23 cellular contexts compared by ENCODE assay signal in the genomic region with DNA sequence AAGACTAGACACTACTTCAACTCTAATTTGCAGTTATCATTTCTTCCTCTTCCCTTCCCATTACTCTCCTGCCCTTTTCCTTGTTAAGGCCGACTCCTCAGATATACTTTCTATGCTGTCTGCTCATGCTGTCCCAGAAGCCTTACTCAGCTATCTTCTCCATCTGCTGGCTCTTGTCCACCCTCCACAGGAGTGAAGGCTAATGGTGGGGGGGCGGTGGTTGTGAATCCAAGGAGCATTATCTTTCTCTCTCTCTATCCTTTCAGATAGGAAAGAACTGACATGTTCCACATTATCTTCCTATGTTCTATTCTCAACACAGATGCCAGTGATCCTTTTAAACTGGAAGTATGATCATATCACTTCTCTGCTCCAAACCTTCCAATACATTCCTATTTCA. TPM values are rescaled to one million over a fixed set of nuclear protein-coding genes. Genes with fewer than 3 reads are reported as not detected.
DNase-seq lines count a peak whose midpoint lies in the region; ATAC-seq, FAIRE-seq and TF ChIP-seq lines count a peak whose summit lies in the region.
"Had no signal": no experiment of that assay in that cellular context is flagged by ENCODE, and none has a peak within 500 bp of the region (broad histone marks: within the 10 kb centered on the region; RNA-seq: fewer than 3 reads in every experiment).

No MANE protein-coding gene starts in this region.

- no peak overlapping the region for H3K27ac Mint-ChIP-seq in GM23338
- H3K27ac Mint-ChIP-seq: CD4-positive, alpha-beta memory T cell; HFFc6 had no signal

- no peak for TF ChIP-seq CTCF in HepG2 (CRISPR knock-in tag; IDR thresholded peaks at IDR 0.05)
- no peak for TF ChIP-seq CTCF in right lobe of liver (IDR thresholded peaks at IDR 0.05)
- TF ChIP-seq CTCF in GM23338 (conservative IDR thresholded peaks at IDR 0.05; ENCODE audit: low read depth in 2 of 2): no peak
- no peak for TF ChIP-seq CTCF in K562 (IDR thresholded peaks at IDR 0.05 in 2 of 3, conservative IDR thresholded peaks at IDR 0.05 in 1 of 3; ENCODE audit: insufficient read depth in 2 of 3, low read depth in 1 of 3, low read length in 3 of 3)

- no peaks in the 10 kb centered on the region for H3K9me2 ChIP-seq in GM23338 (ENCODE audit: insufficient read depth)

- H3K27me3 Mint-ChIP-seq in GM23338 (ENCODE audit: insufficient read depth, low read depth, poor library complexity): no peaks in the 10 kb centered on the region
- H3K27me3 Mint-ChIP-seq: CD4-positive, alpha-beta memory T cell had no signal

- H3K4me1 Mint-ChIP-seq in GM23338: no peaks in the 10 kb centered on the region

- TF ChIP-seq RAD21 in HepG2 (CRISPR knock-in tag; IDR thresholded peaks at IDR 0.05) (no peak), K562 (CRISPR knock-in tag; conservative IDR thresholded peaks at IDR 0.05 in 1 of 2, IDR thresholded peaks at IDR 0.05 in 1 of 2) (no peak)

- POLR2A ChIA-PET in HepG2 (lab: Yijun Ruan, JAX): no interaction called here
- POLR2A ChIA-PET in K562 (lab: Yijun Ruan, JAX): interaction anchor here (0.9 kb wide), 1 partner anchor 17 kb away, joined by 5 read pairs; no protein-coding TSS in a partner anchor

- FAIRE-seq in HepG2 (lab: Jason Lieb, UNC) (no peak), K562 (lab: Jason Lieb, UNC) (no peak)
- FAIRE-seq: GM18507, H54 had no signal

- 99% methylated on average over 2 of the region's 2 CpGs for WGBS in HepG2 (ENCODE audit: low lambda C conversion rate)
- WGBS in right lobe of liver (ENCODE audit: insufficient coverage, low coverage, low lambda C conversion rate, missing lambda C conversion rate): 71% methylated on average over 2 of the region's 2 CpGs
- 29% methylated on average over 2 of the region's 2 CpGs for WGBS in K562 (ENCODE audit: insufficient coverage, low coverage, missing lambda C conversion rate)

- DNase-seq in HepG2 (ENCODE audit: low spot score): no peak
- DNase-seq in right lobe of liver: no peak
- DNase-seq in GM23338 (ENCODE audit: low spot score): no peak
- peak in 2 of 4 experiments; percentile 15 to 21 for DNase-seq in K562 (ENCODE audit: extremely low read depth in 1 of 4, low spot score in 3 of 4)
- no peak for DNase-seq in LoVo (ENCODE audit: low spot score)
- DNase-seq: C1 segment of cervical spinal cord; Calu3; CD4-positive, alpha-beta memory T cell; COR-L47; DMS53; DMS79 treated with DMSO at 0.1 percent for 48 hours; GF-D8; GOT3; HFFc6 had no signal

- intact Hi-C loops in HepG2 (cut with micrococcal nuclease; ENCODE audit: unreplicated experiment) (no loop called here), right lobe of liver (cut with DNase I) (no loop called here), K562 (cut with micrococcal nuclease) (no loop called here)

- no peaks in the 10 kb centered on the region for H3K9me3 Mint-ChIP-seq in GM23338
- H3K9me3 Mint-ChIP-seq: CD4-positive, alpha-beta memory T cell; HFFc6 had no signal

- H3K4me3 ChIP-seq in HepG2 (replicated peaks in 1 of 3; ENCODE audit: insufficient read depth in 1 of 3, low read depth in 2 of 3, low read length in 3 of 3): no peak overlapping the region
- H3K4me3 ChIP-seq in right lobe of liver: no peak overlapping the region
- H3K4me3 ChIP-seq in GM23338: no peak overlapping the region
- no peak overlapping the region for H3K4me3 ChIP-seq in K562
- H3K4me3 ChIP-seq: HAP-1 had no signal

- H3K27me3 ChIP-seq in HepG2 (ENCODE audit: control insufficient read depth in 1 of 2, insufficient read depth in 2 of 2, low read length in 2 of 2): no peaks in the 10 kb centered on the region
- no peaks in the 10 kb centered on the region for H3K27me3 ChIP-seq in right lobe of liver
- no peaks in the 10 kb centered on the region for H3K27me3 ChIP-seq in GM23338 (ENCODE audit: insufficient read depth)
- H3K27me3 ChIP-seq in K562 (ENCODE audit: control insufficient read depth in 2 of 2, insufficient read depth in 2 of 2, low read length in 2 of 2): no peaks in the 10 kb centered on the region

- TF ChIP-seq POLR2A in HepG2 (IDR thresholded peaks at IDR 0.05; ENCODE audit: insufficient read depth in 1 of 2, low read depth in 2 of 2, low read length in 2 of 2): no peak
- no peak for TF ChIP-seq POLR2A in right lobe of liver (IDR thresholded peaks at IDR 0.05)
- TF ChIP-seq POLR2A in K562 (conservative IDR thresholded peaks at IDR 0.05): no peak

- H3K9me3 ChIP-seq in HepG2 (ENCODE audit: low read length) (no peaks in the 10 kb centered on the region), right lobe of liver (no peaks in the 10 kb centered on the region), K562 (replicated peaks; ENCODE audit: control insufficient read depth, insufficient read depth, low read depth, low read length) (no peaks in the 10 kb centered on the region)
- H3K9me3 ChIP-seq: HAP-1 had no signal

- H2AFZ ChIP-seq in HepG2 (ENCODE audit: low read length) (no peak overlapping the region), GM23338 (no peak overlapping the region), K562 (ENCODE audit: low read depth, low read length) (no peak overlapping the region)

- no peak overlapping the region for H3K27ac ChIP-seq in HepG2 (ENCODE audit: extremely low read length, insufficient read depth, low read length)
- no peak overlapping the region for H3K27ac ChIP-seq in right lobe of liver
- 0 out of 2 replicates have a peak overlapping the region, but pooled peaks have one; percentile 52 for H3K27ac ChIP-seq in GM23338 (ENCODE audit: low read depth)
- no peak overlapping the region for H3K27ac ChIP-seq in K562 (ENCODE audit: extremely low read depth, low read depth, low read length)

- H3K36me3 ChIP-seq in HepG2 (replicated peaks in 1 of 2; ENCODE audit: control insufficient read depth in 1 of 2, insufficient read depth in 2 of 2, low read length in 2 of 2) (peaks cover 20 to 38% of the 10 kb centered on the region in 2 experiments), right lobe of liver (peaks cover 0 to 12% (median 6%) of the 10 kb centered on the region in 4 donors), GM23338 (ENCODE audit: insufficient read depth) (peaks cover 47% of the 10 kb centered on the region), K562 (ENCODE audit: control insufficient read depth, insufficient read depth, low read length) (peaks cover 45% of the 10 kb centered on the region; the same call in 2 of the 3 replicates)

- H3K79me2 ChIP-seq in HepG2 (ENCODE audit: insufficient read depth, low read length) (no peaks in the 10 kb centered on the region), GM23338 (replicated peaks; ENCODE audit: insufficient read depth) (peaks cover 91% of the 10 kb centered on the region), K562 (ENCODE audit: control insufficient read depth, insufficient read depth, low read length) (no peaks in the 10 kb centered on the region)

- 0 out of 2 replicates have a peak, but pooled peaks cover 5% of the 10 kb centered on the region for H3F3A ChIP-seq in GM23338 (replicated peaks; ENCODE audit: low read depth)

- CTCF ChIA-PET in HepG2 (lab: Yijun Ruan, JAX; ENCODE audit: low intra/inter-chr PET ratio, low total read pairs): no interaction called here
- CTCF ChIA-PET in K562 (lab: Yijun Ruan, JAX; ENCODE audit: low intra/inter-chr PET ratio): no interaction called here

- H3K4me2 ChIP-seq in HepG2 (ENCODE audit: low read depth, low read length): no peak overlapping the region
- H3K4me2 ChIP-seq in GM23338: no peak overlapping the region
- H3K4me2 ChIP-seq in K562 (ENCODE audit: insufficient read depth, low read length): no peak overlapping the region

- no peaks in the 10 kb centered on the region for H3K4me1 ChIP-seq in HepG2 (ENCODE audit: insufficient read depth, low read length)
- no peaks in the 10 kb centered on the region for H3K4me1 ChIP-seq in right lobe of liver
- no peaks in the 10 kb centered on the region for H3K4me1 ChIP-seq in GM23338 (ENCODE audit: insufficient read depth)
- peaks cover 0 to 2% of the 10 kb centered on the region in 2 experiments; a peak in 1 of 5 replicates for H3K4me1 ChIP-seq in K562 (replicated peaks in 1 of 2; ENCODE audit: control insufficient read depth in 2 of 2, insufficient read depth in 2 of 2, low read length in 2 of 2)
- H3K4me1 ChIP-seq: HAP-1 had no signal

- TF ChIP-seq EP300 in HepG2 (IDR thresholded peaks at IDR 0.05; ENCODE audit: low read depth in 2 of 2, low read length in 2 of 2) (no peak), HepG2 (CRISPR knock-in tag; IDR thresholded peaks at IDR 0.05; ENCODE audit: borderline replicate concordance) (no peak), K562 (IDR thresholded peaks at IDR 0.05; ENCODE audit: low read length) (no peak)

- in situ Hi-C loops in HepG2 (cut with HindIII; ENCODE audit: extremely low pct_ligation_motif_present, low pct_unique_long_range_greater_than_20kb) (no loop called here), K562 (cut with MboI) (no loop called here)

- H3K9me1 ChIP-seq in K562 (ENCODE audit: control insufficient read depth, insufficient read depth, low read length): no peaks in the 10 kb centered on the region

- H3K9ac ChIP-seq in HepG2 (ENCODE audit: insufficient read depth, low read depth, low read length) (no peak overlapping the region), K562 (ENCODE audit: insufficient read depth in 1 of 2, low read depth in 2 of 2, low read length in 2 of 2) (no peak overlapping the region)

- no peak overlapping the region for H3K4me3 Mint-ChIP-seq in GM23338
- H3K4me3 Mint-ChIP-seq: CD4-positive, alpha-beta memory T cell; HFFc6 had no signal

- no peaks in the 10 kb centered on the region for H4K20me1 ChIP-seq in HepG2 (ENCODE audit: insufficient read depth, low read length)
- H4K20me1 ChIP-seq in GM23338 (replicated peaks; ENCODE audit: insufficient read depth): peaks cover 13% of the 10 kb centered on the region
- H4K20me1 ChIP-seq in K562 (replicated peaks; ENCODE audit: control insufficient read depth, insufficient read depth, low read length): no peaks in the 10 kb centered on the region

- TSS peak; percentile 39 for BruUV-seq in HepG2 (replicated peaks; lab: Mats Ljungman, UMichigan)
- BruUV-seq in K562 (replicated peaks; lab: Mats Ljungman, UMichigan): no TSS peak

- peaks cover 47% of the 10 kb centered on the region for H3K36me3 Mint-ChIP-seq in GM23338 (ENCODE audit: low read depth)

- ATAC-seq in HepG2 (no peak), right lobe of liver (no peak), GM23338 (no peak), K562 (no peak), HG02938 (IDR thresholded peaks at IDR 0.05; ENCODE audit: unreplicated experiment) (no peak)

RNA-seq across cellular contexts. Expression of gene USP28, which starts 37.4 kb away (rescaled TPM):
- total RNA-seq in HepG2 (2016; rRNA removed; fragmentation: Illumina TruSeq; extraction: Trizol) (34.3 and 52.0 TPM in 2 replicates), right lobe of liver (10 to 100 TPM; 12.1 to 15.3 (median 14.4) TPM), K562 (2014; rRNA removed) (16.1 and 18.8 TPM in 2 replicates), K562 (2014; rRNA removed; fragmentation: Illumina TruSeq; extraction: Trizol) (35.9 and 41.8 TPM in 2 replicates), K562 (2015; rRNA removed; fragmentation: Illumina TruSeq; extraction: Trizol) (28.0 and 28.5 TPM in 2 replicates), K562 (2021) (20.3 and 20.9 TPM in 2 replicates)
- 8.8 and 10.6 TPM in 2 replicates for total RNA-seq in HepG2 (2016; cell fraction: cytosol; rRNA removed; fragmentation: Illumina TruSeq; extraction: Trizol; ENCODE audit: low read depth)
- 36.7 and 47.2 TPM in 2 replicates for total RNA-seq in HepG2 (2016; cell fraction: insoluble cytoplasmic fraction; rRNA removed; fragmentation: Illumina TruSeq; extraction: Trizol)
- total RNA-seq in HepG2 (2016; cell fraction: membrane; rRNA removed; fragmentation: Illumina TruSeq; extraction: Trizol): 19.2 and 20.6 TPM in 2 replicates
- 30.7 and 35.4 TPM in 2 replicates for total RNA-seq in HepG2 (2016; cell fraction: nucleus; rRNA removed; fragmentation: Illumina TruSeq; extraction: Trizol)
- polyA plus RNA-seq in HepG2 (2011; rRNA removed) (27.6 and 29.6 TPM in 2 replicates), GM23338 (2016; fragmentation: Nextera tagmentation; extraction: Ambion mirVana) (66.6 and 73.9 TPM in 2 replicates), K562 (2011; rRNA removed) (36.4 and 43.5 TPM in 2 replicates), K562 (2014; fragmentation: Illumina TruSeq; extraction: Trizol) (29.1 and 42.7 TPM in 2 replicates), K562 (2014; fragmentation: Nextera tagmentation; extraction: Ambion mirVana) (1 to 10 TPM; 3.7 to 7.1 TPM), K562 (2014; rRNA removed) (18.7 and 20.7 TPM in 2 replicates)
- 11.8 and 14.3 TPM in 2 replicates for polyA plus RNA-seq in HepG2 (2011; cell fraction: cytosol; rRNA removed)
- 26.1 and 29.2 TPM in 2 replicates for polyA plus RNA-seq in HepG2 (2011; cell fraction: nucleus; rRNA removed)
- polyA plus RNA-seq in HepG2 (2012): 12.9 and 17.0 TPM in 2 replicates
- polyA plus RNA-seq in HepG2 (2016; cell fraction: cytosol; fragmentation: Illumina TruSeq; extraction: Trizol; ENCODE audit: low read depth): 3.9 and 4.1 TPM in 2 replicates
- 28.6 and 29.4 TPM in 2 replicates for polyA plus RNA-seq in HepG2 (2016; cell fraction: insoluble cytoplasmic fraction; fragmentation: Illumina TruSeq; extraction: Trizol; ENCODE audit: low read depth)
- 9.3 and 9.8 TPM in 2 replicates for polyA plus RNA-seq in HepG2 (2016; cell fraction: membrane; fragmentation: Illumina TruSeq; extraction: Trizol; ENCODE audit: low read depth)
- polyA plus RNA-seq in HepG2 (2016; cell fraction: nucleus; fragmentation: Illumina TruSeq; extraction: Trizol; ENCODE audit: insufficient read depth, low read depth): 25.6 and 33.9 TPM in 2 replicates
- 24.1 and 27.3 TPM in 2 replicates for polyA minus RNA-seq in HepG2 (2011; rRNA and poly(A)+ RNA removed; ENCODE audit: low replicate concordance)
- 23.8 and 28.1 TPM in 2 replicates for polyA minus RNA-seq in HepG2 (2011; cell fraction: cytosol; rRNA and poly(A)+ RNA removed)
- polyA minus RNA-seq in HepG2 (2011; cell fraction: nucleus; rRNA and poly(A)+ RNA removed): 34.2 and 35.4 TPM in 2 replicates
- total RNA-seq in GM23338 (2014; rRNA removed; shearing (Covaris generic)): 171 and 215 TPM in 2 replicates
- total RNA-seq in K562 (2011; cell fraction: chromatin; rRNA removed; ENCODE audit: low replicate concordance): 42.1 and 95.4 TPM in 2 replicates
- 17.0 and 19.1 TPM in 2 replicates for total RNA-seq in K562 (2011; cell fraction: nucleolus; rRNA removed)
- total RNA-seq in K562 (2011; cell fraction: nucleoplasm; rRNA removed): 36.1 and 36.6 TPM in 2 replicates
- 13.7 and 21.3 TPM in 2 replicates for polyA plus RNA-seq in K562 (2011; cell fraction: cytosol; rRNA removed)
- polyA plus RNA-seq in K562 (2011; cell fraction: nucleus; rRNA removed): 49.1 and 49.4 TPM in 2 replicates
- polyA plus RNA-seq in K562 (2012): 15.7 and 19.3 TPM in 2 replicates
- polyA minus RNA-seq in K562 (2011; rRNA and poly(A)+ RNA removed): 59.8 and 62.6 TPM in 2 replicates
- 17.6 and 22.3 TPM in 2 replicates for polyA minus RNA-seq in K562 (2011; cell fraction: cytosol; rRNA and poly(A)+ RNA removed)
- 12.4 and 28.3 TPM in 2 replicates for polyA minus RNA-seq in K562 (2011; cell fraction: nucleus; rRNA and poly(A)+ RNA removed)

RNA-seq across cellular contexts. Expression of gene CLDN25, which starts 58.4 kb away (rescaled TPM):
- total RNA-seq in HepG2 (2016; rRNA removed; fragmentation: Illumina TruSeq; extraction: Trizol) (not detected in 2 replicates), right lobe of liver (not detected), K562 (2014; rRNA removed) (not detected in 2 replicates), K562 (2014; rRNA removed; fragmentation: Illumina TruSeq; extraction: Trizol) (not detected in 2 replicates), K562 (2015; rRNA removed; fragmentation: Illumina TruSeq; extraction: Trizol) (not detected in 2 replicates), K562 (2021) (not detected in 2 replicates)
- not detected in 2 replicates for total RNA-seq in HepG2 (2016; cell fraction: cytosol; rRNA removed; fragmentation: Illumina TruSeq; extraction: Trizol; ENCODE audit: low read depth)
- total RNA-seq in HepG2 (2016; cell fraction: insoluble cytoplasmic fraction; rRNA removed; fragmentation: Illumina TruSeq; extraction: Trizol): not detected in 2 replicates
- not detected in 2 replicates for total RNA-seq in HepG2 (2016; cell fraction: membrane; rRNA removed; fragmentation: Illumina TruSeq; extraction: Trizol)
- not detected in 2 replicates for total RNA-seq in HepG2 (2016; cell fraction: nucleus; rRNA removed; fragmentation: Illumina TruSeq; extraction: Trizol)
- polyA plus RNA-seq in HepG2 (2011; rRNA removed) (not detected in 2 replicates), GM23338 (2016; fragmentation: Nextera tagmentation; extraction: Ambion mirVana) (not detected in 2 replicates), K562 (2011; rRNA removed) (not detected in 2 replicates), K562 (2014; fragmentation: Illumina TruSeq; extraction: Trizol) (not detected in 2 replicates), K562 (2014; fragmentation: Nextera tagmentation; extraction: Ambion mirVana) (not detected), K562 (2014; rRNA removed) (not detected in 2 replicates)
- polyA plus RNA-seq in HepG2 (2011; cell fraction: cytosol; rRNA removed): not detected in 2 replicates
- polyA plus RNA-seq in HepG2 (2011; cell fraction: nucleus; rRNA removed): not detected in 2 replicates
- not detected in 2 replicates for polyA plus RNA-seq in HepG2 (2012)
- polyA plus RNA-seq in HepG2 (2016; cell fraction: cytosol; fragmentation: Illumina TruSeq; extraction: Trizol; ENCODE audit: low read depth): not detected in 2 replicates
- polyA plus RNA-seq in HepG2 (2016; cell fraction: insoluble cytoplasmic fraction; fragmentation: Illumina TruSeq; extraction: Trizol; ENCODE audit: low read depth): not detected in 2 replicates
- not detected in 2 replicates for polyA plus RNA-seq in HepG2 (2016; cell fraction: membrane; fragmentation: Illumina TruSeq; extraction: Trizol; ENCODE audit: low read depth)
- not detected in 2 replicates for polyA plus RNA-seq in HepG2 (2016; cell fraction: nucleus; fragmentation: Illumina TruSeq; extraction: Trizol; ENCODE audit: insufficient read depth, low read depth)
- not detected in 2 replicates for polyA minus RNA-seq in HepG2 (2011; rRNA and poly(A)+ RNA removed; ENCODE audit: low replicate concordance)
- not detected in 2 replicates for polyA minus RNA-seq in HepG2 (2011; cell fraction: cytosol; rRNA and poly(A)+ RNA removed)
- polyA minus RNA-seq in HepG2 (2011; cell fraction: nucleus; rRNA and poly(A)+ RNA removed): not detected in 2 replicates
- total RNA-seq in GM23338 (2014; rRNA removed; shearing (Covaris generic)): not detected in 2 replicates
- total RNA-seq in K562 (2011; cell fraction: chromatin; rRNA removed; ENCODE audit: low replicate concordance): not detected in 2 replicates
- not detected in 2 replicates for total RNA-seq in K562 (2011; cell fraction: nucleolus; rRNA removed)
- total RNA-seq in K562 (2011; cell fraction: nucleoplasm; rRNA removed): not detected in 2 replicates
- polyA plus RNA-seq in K562 (2011; cell fraction: cytosol; rRNA removed): not detected in 2 replicates
- polyA plus RNA-seq in K562 (2011; cell fraction: nucleus; rRNA removed): not detected in 2 replicates
- polyA plus RNA-seq in K562 (2012): not detected in 2 replicates
- polyA minus RNA-seq in K562 (2011; rRNA and poly(A)+ RNA removed): not detected in 2 replicates
- not detected in 2 replicates for polyA minus RNA-seq in K562 (2011; cell fraction: cytosol; rRNA and poly(A)+ RNA removed)
- not detected in 2 replicates for polyA minus RNA-seq in K562 (2011; cell fraction: nucleus; rRNA and poly(A)+ RNA removed)
- total RNA-seq: A172; A673; Calu3; CD4-positive, alpha-beta memory T cell; Daoy; G401; HFFc6 had no signal
- polyA plus RNA-seq: BJ; CD4-positive, alpha-beta memory T cell had no signal

Comparison
In these comparisons a context has a peak if more than half of its experiments do, and no peak if none do; other contexts are left out.
1. Of the 241 proteins assayed by ChIP-seq in both HepG2 and K562: peak only in HepG2: none; only in K562: MAFG and NFIC; in both: none; in neither: 238; mixed calls (peak in some experiments, not most) for 1.